Comparison of ENCODE assay signal across 8 cellular contexts in the genomic region with DNA sequence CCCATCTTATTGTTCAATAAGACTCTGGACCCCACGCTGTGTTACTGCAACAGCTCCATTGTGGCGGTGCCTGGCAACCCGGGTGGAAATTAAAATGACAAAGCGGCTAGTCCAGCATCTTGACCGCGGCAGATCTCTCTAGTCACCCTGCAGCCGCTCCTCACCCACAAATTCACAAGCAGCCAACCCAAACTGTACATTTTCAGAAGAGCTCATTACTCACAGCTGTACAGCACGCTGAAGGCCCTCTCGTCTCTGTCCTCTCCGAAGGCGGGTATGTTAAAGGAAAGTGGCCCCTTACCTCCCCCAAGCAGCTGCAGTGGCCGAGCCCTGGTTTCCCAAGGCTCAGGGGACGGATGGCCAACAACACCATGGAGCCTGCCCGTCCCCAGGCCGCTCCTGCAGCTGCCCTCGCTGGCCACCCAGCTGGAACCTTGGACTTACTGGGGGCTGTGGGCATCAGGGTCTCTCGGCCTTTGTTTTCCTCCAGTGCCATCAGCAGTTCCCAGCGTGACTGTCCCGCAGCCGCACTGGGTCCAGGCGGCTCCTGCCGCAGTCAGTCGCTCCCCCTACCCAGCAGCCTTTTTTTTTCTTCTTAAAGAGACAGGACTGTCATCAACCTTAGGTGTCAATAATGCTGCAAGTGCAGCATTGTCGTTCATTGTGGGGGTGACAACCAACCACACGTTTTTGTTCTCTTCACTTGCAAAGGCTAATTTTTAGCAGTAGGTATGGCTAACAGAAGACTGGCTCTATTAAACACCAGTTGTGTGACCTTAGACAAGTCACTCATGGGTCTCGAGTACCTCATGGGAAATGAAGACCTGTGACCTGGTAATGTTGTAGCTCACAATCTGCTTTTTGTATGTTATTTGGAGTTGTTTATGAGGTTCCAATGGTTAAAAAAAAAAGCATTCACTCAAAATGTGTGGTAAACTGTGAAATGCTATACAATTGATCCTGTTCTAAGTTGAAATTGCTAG. TPM values are rescaled to one million over a fixed set of nuclear protein-coding genes. Genes with fewer than 3 reads are reported as not detected.
DNase-seq lines count a peak whose midpoint lies in the region; ATAC-seq lines count a peak whose summit lies in the region.

A gene with protein sequence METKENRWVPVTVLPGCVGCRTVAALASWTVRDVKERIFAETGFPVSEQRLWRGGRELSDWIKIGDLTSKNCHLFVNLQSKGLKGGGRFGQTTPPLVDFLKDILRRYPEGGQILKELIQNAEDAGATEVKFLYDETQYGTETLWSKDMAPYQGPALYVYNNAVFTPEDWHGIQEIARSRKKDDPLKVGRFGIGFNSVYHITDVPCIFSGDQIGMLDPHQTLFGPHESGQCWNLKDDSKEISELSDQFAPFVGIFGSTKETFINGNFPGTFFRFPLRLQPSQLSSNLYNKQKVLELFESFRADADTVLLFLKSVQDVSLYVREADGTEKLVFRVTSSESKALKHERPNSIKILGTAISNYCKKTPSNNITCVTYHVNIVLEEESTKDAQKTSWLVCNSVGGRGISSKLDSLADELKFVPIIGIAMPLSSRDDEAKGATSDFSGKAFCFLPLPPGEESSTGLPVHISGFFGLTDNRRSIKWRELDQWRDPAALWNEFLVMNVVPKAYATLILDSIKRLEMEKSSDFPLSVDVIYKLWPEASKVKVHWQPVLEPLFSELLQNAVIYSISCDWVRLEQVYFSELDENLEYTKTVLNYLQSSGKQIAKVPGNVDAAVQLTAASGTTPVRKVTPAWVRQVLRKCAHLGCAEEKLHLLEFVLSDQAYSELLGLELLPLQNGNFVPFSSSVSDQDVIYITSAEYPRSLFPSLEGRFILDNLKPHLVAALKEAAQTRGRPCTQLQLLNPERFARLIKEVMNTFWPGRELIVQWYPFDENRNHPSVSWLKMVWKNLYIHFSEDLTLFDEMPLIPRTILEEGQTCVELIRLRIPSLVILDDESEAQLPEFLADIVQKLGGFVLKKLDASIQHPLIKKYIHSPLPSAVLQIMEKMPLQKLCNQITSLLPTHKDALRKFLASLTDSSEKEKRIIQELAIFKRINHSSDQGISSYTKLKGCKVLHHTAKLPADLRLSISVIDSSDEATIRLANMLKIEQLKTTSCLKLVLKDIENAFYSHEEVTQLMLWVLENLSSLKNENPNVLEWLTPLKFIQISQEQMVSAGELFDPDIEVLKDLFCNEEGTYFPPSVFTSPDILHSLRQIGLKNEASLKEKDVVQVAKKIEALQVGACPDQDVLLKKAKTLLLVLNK (N-terminal part only) (minus strand): TSS at position 532 of the 983 bp plus-strand sequence. CDS start 22,463 bp downstream, outside the sequence.

- peaks cover 29% of the 10 kb centered on the region for H3K27me3 Mint-ChIP-seq in activated T-helper 1 cell treated with anti-CD3 and anti-CD28 coated beads, Interleukin-12 subunit alpha, Interleukin-12 subunit beta, Interleukin-2, Interleukin-4 antibody, amounts not matched to agents 30 ng/mL and 10 ng/mL and 1 ng/mL, durations not matched to agents 14 hours and 24 hours and 36 hours (ENCODE audit: insufficient read depth)

- no peak within 1 kb of the TSS for H3K27ac Mint-ChIP-seq in activated T-helper 1 cell treated with anti-CD3 and anti-CD28 coated beads, Interleukin-12 subunit alpha, Interleukin-12 subunit beta, Interleukin-2, Interleukin-4 antibody, amounts not matched to agents 30 ng/mL and 10 ng/mL and 1 ng/mL, durations not matched to agents 14 hours and 24 hours and 36 hours

- peak in 13 of 14 donors; percentile 5 to 82 (median 48) for DNase-seq in C1 segment of cervical spinal cord (lab: John Stamatoyannopoulos, UW)
- peak; percentile 26 for DNase-seq in HuH-7 (ENCODE audit: low spot score)
- no peak for DNase-seq in activated T-helper 1 cell treated with anti-CD3 and anti-CD28 coated beads, Interleukin-12 subunit alpha, Interleukin-12 subunit beta, Interleukin-2, Interleukin-4 antibody, amounts not matched to agents 30 ng/mL and 10 ng/mL and 1 ng/mL, durations not matched to agents 14 hours and 24 hours and 36 hours (ENCODE audit: low spot score)
- no peak for DNase-seq in Right ventricle myocardium superior
- DNase-seq in occipital lobe (lab: John Stamatoyannopoulos, UW), result peak; percentile 72
- DNase-seq in NCI-H446 (lab: John Stamatoyannopoulos, UW), result no peak
- DNase-seq in HUDEP-2 (lab: John Stamatoyannopoulos, UW; ENCODE audit: unreplicated experiment in 76 of 76), result no peak
- no peak for DNase-seq in KBM-7

- H3K4me1 Mint-ChIP-seq in activated T-helper 1 cell treated with anti-CD3 and anti-CD28 coated beads, Interleukin-12 subunit alpha, Interleukin-12 subunit beta, Interleukin-2, Interleukin-4 antibody, amounts not matched to agents 30 ng/mL and 10 ng/mL and 1 ng/mL, durations not matched to agents 14 hours and 24 hours and 36 hours (ENCODE audit: low read depth), result no peaks in the 10 kb centered on the region

- in situ Hi-C loops in KBM-7 (cut with MboI; ENCODE audit: low pct_unique_long_range_greater_than_20kb, low sequenced_read_pairs), result no loop called here

- intact Hi-C loops in activated T-helper 1 cell treated with anti-CD3 and anti-CD28 coated beads, Interleukin-12 subunit alpha, Interleukin-12 subunit beta, Interleukin-2, Interleukin-4 antibody, amounts not matched to agents 30 ng/mL and 10 ng/mL and 1 ng/mL, durations not matched to agents 14 hours and 24 hours and 36 hours (cut with micrococcal nuclease), result no loop called here
- intact Hi-C loops in Right ventricle myocardium superior (cut with DNase I), result no loop called here

- H3K9me3 Mint-ChIP-seq in activated T-helper 1 cell treated with anti-CD3 and anti-CD28 coated beads, Interleukin-12 subunit alpha, Interleukin-12 subunit beta, Interleukin-2, Interleukin-4 antibody, amounts not matched to agents 30 ng/mL and 10 ng/mL and 1 ng/mL, durations not matched to agents 14 hours and 24 hours and 36 hours, result no peaks in the 10 kb centered on the region

- H3K4me3 Mint-ChIP-seq in activated T-helper 1 cell treated with anti-CD3 and anti-CD28 coated beads, Interleukin-12 subunit alpha, Interleukin-12 subunit beta, Interleukin-2, Interleukin-4 antibody, amounts not matched to agents 30 ng/mL and 10 ng/mL and 1 ng/mL, durations not matched to agents 14 hours and 24 hours and 36 hours, result no peak within 1 kb of the TSS

- H3K36me3 Mint-ChIP-seq in activated T-helper 1 cell treated with anti-CD3 and anti-CD28 coated beads, Interleukin-12 subunit alpha, Interleukin-12 subunit beta, Interleukin-2, Interleukin-4 antibody, amounts not matched to agents 30 ng/mL and 10 ng/mL and 1 ng/mL, durations not matched to agents 14 hours and 24 hours and 36 hours (ENCODE audit: low read depth), result no peaks in the 10 kb centered on the region

- peak; percentile 89 for ATAC-seq in Right ventricle myocardium superior (ENCODE audit: poor library complexity)

RNA-seq across cellular contexts. Expression of the gene that starts here (rescaled TPM):
- 32.1 and 32.4 TPM in 2 replicates for total RNA-seq in activated T-helper 1 cell treated with anti-CD3 and anti-CD28 coated beads, Interleukin-12 subunit alpha, Interleukin-12 subunit beta, Interleukin-2, Interleukin-4 antibody, amounts not matched to agents 30 ng/mL and 10 ng/mL and 1 ng/mL, durations not matched to agents 14 hours and 24 hours and 36 hours
- total RNA-seq in Right ventricle myocardium superior (6.8 TPM), occipital lobe (177 TPM)

Comparison
In these comparisons a context has a peak if more than half of its experiments do, and no peak if none do; other contexts are left out.
1. DNase-seq: peak in C1 segment of cervical spinal cord (13 of 14), HuH-7 (single experiment) and occipital lobe (single experiment); none in activated T-helper 1 cell treated with anti-CD3 and anti-CD28 coated beads, Interleukin-12 subunit alpha, Interleukin-12 subunit beta, Interleukin-2, Interleukin-4 antibody, amounts not matched to agents 30 ng/mL and 10 ng/mL and 1 ng/mL, durations not matched to agents 14 hours and 24 hours and 36 hours (single experiment), Right ventricle myocardium superior (single experiment), NCI-H446 (0 of 2), HUDEP-2 (0 of 76) and KBM-7 (single experiment).